Comparison of ENCODE assay signal across 20 cellular contexts in genomic region chr16:15542734-15543347, GRCh38.
DNase-seq lines count a peak whose midpoint lies in the region; ATAC-seq and TF ChIP-seq lines count a peak whose summit lies in the region.
"Had no signal": no experiment of that assay in that cellular context is flagged by ENCODE, and none has a peak within 500 bp of the region (broad histone marks: within the 10 kb centered on the region; RNA-seq: fewer than 3 reads in every experiment).

No MANE protein-coding gene starts in this region.

- no peak overlapping the region for H3K4me3 ChIP-seq in HUES64 (ENCODE audit: low read length)
- H3K4me3 ChIP-seq: HAP-1 had no signal

- no peak for DNase-seq in H9
- DNase-seq in effector memory CD8-positive, alpha-beta T cell = no peak
- DNase-seq in natural killer cell = no peak
- no peak for DNase-seq in NCI-H128 (lab: John Stamatoyannopoulos, UW; ENCODE audit: unreplicated experiment)
- DNase-seq in NCI-H510A treated with DMSO at 0.1 percent for 48 hours (lab: John Stamatoyannopoulos, UW) = no peak
- DNase-seq in stimulated activated naive CD8-positive, alpha-beta T cell treated with anti-CD3 and anti-CD28 coated beads, Interleukin-15, Interleukin-2, amounts not matched to agents 100 U/mL and 50 U/mL, for 24 hours = no peak
- no peak for DNase-seq in SIG-M5 (lab: John Stamatoyannopoulos, UW)
- DNase-seq: ACHN; BE2C; C1 segment of cervical spinal cord; Caco-2; CD4-positive, CD25-positive, alpha-beta regulatory T cell; GDM1; GOT3; KG1 had no signal

- no peaks in the 10 kb centered on the region for H3K23me2 ChIP-seq in H9 (ENCODE audit: insufficient read length, low read depth, low read length, poor library complexity, severe bottlenecking)

- no peak overlapping the region for H4K8ac ChIP-seq in H9 (replicated peaks; ENCODE audit: insufficient read length, low read depth, low read length)

- no peak overlapping the region for H3K4me3 Mint-ChIP-seq in H9
- no peak overlapping the region for H3K4me3 Mint-ChIP-seq in effector memory CD8-positive, alpha-beta T cell
- no peak overlapping the region for H3K4me3 Mint-ChIP-seq in natural killer cell
- H3K4me3 Mint-ChIP-seq: CD4-positive, CD25-positive, alpha-beta regulatory T cell; IgD-negative memory B cell had no signal

- no peaks in the 10 kb centered on the region for H3K36me3 ChIP-seq in HUES64 (ENCODE audit: insufficient read depth, low read length)
- H3K36me3 ChIP-seq: BE2C, HAP-1 had no signal

- H2BK12ac ChIP-seq in H9 (ENCODE audit: insufficient read length, low read depth, low read length) = no peak overlapping the region

- TF ChIP-seq CTCF in H9 (conservative IDR thresholded peaks at IDR 0.05) = no peak
- no peak for TF ChIP-seq CTCF in natural killer cell (IDR thresholded peaks at IDR 0.05)

- no peak overlapping the region for H2BK15ac ChIP-seq in H9 (ENCODE audit: low read depth, low read length)

- peaks cover 16 to 17% of the 10 kb centered on the region in 2 experiments for H3K9me3 Mint-ChIP-seq in H9
- no peaks in the 10 kb centered on the region for H3K9me3 Mint-ChIP-seq in effector memory CD8-positive, alpha-beta T cell
- H3K9me3 Mint-ChIP-seq in natural killer cell = no peaks in the 10 kb centered on the region

- H3K4me1 ChIP-seq in H9 (ENCODE audit: insufficient read depth, low read length) (no peaks in the 10 kb centered on the region; the same call in 1 of the 2 replicates), HUES64 (ENCODE audit: insufficient read depth, low read length) (peaks cover 10% of the 10 kb centered on the region)
- H3K4me1 ChIP-seq: BE2C, Caco-2, HAP-1 had no signal

- H3K9me3 ChIP-seq in H9 (ENCODE audit: control insufficient read depth, low read depth, low read length) (no peaks in the 10 kb centered on the region), HUES64 (ENCODE audit: insufficient read depth, low read depth, low read length) (peaks cover 4% of the 10 kb centered on the region; the same call in 1 of the 2 replicates)
- H3K9me3 ChIP-seq: BE2C, Caco-2, HAP-1 had no signal

- no peak overlapping the region for H2AK5ac ChIP-seq in H9 (ENCODE audit: insufficient read length, low read length)

- H4K91ac ChIP-seq in H9 (ENCODE audit: insufficient read length, low read depth, low read length) = no peak overlapping the region

- H4K20me1 ChIP-seq in H9 (ENCODE audit: control insufficient read depth, insufficient read depth, insufficient read length) = no peaks in the 10 kb centered on the region

- no peak overlapping the region for H3K4me2 ChIP-seq in H9 (ENCODE audit: insufficient read depth, insufficient read length, low read length)

- no peak overlapping the region for H3K4ac ChIP-seq in H9 (ENCODE audit: low read depth, low read length)

- peak overlapping the region in 1 of 3 experiments; percentile 88; a peak in 3 of 7 replicates for H3K27ac Mint-ChIP-seq in H9
- H3K27ac Mint-ChIP-seq in effector memory CD8-positive, alpha-beta T cell = peak overlapping the region; percentile 54 to 55
- H3K27ac Mint-ChIP-seq in natural killer cell = peak overlapping the region; percentile 54
- H3K27ac Mint-ChIP-seq: CD4-positive, CD25-positive, alpha-beta regulatory T cell; IgD-negative memory B cell had no signal

- intact Hi-C loops in natural killer cell (cut with micrococcal nuclease) = no loop called here

- H3K56ac ChIP-seq in H9 (ENCODE audit: insufficient read length, low read depth, low read length) = no peak overlapping the region

- ATAC-seq in effector memory CD8-positive, alpha-beta T cell (replicated peaks) = no peak
- ATAC-seq in natural killer cell = peak; percentile 74 to 84 (median 76)
- ATAC-seq in stimulated activated naive CD8-positive, alpha-beta T cell treated with anti-CD3 and anti-CD28 coated beads, Interleukin-15, Interleukin-2, amounts not matched to agents 100 U/mL and 50 U/mL, for 24 hours = no peak
- ATAC-seq: HepG2 had no signal

- H3K27me3 Mint-ChIP-seq in H9 (ENCODE audit: low read depth) (no peaks in the 10 kb centered on the region), natural killer cell (ENCODE audit: low read depth in 2 of 2) (no peaks in the 10 kb centered on the region)
- H3K27me3 Mint-ChIP-seq in effector memory CD8-positive, alpha-beta T cell = no peaks in the 10 kb centered on the region
- H3K27me3 Mint-ChIP-seq: CD4-positive, CD25-positive, alpha-beta regulatory T cell; IgD-negative memory B cell had no signal

- H3T11ph ChIP-seq in H9 (ENCODE audit: low read length) = no peak overlapping the region

- H3K4me1 Mint-ChIP-seq in H9 (peaks cover 20 to 23% of the 10 kb centered on the region in 2 experiments), natural killer cell (peaks cover 9 to 12% of the 10 kb centered on the region in 2 donors)
- H3K4me1 Mint-ChIP-seq in effector memory CD8-positive, alpha-beta T cell (ENCODE audit: low read depth in 2 of 2) = peaks cover 8 to 11% of the 10 kb centered on the region in 2 donors
- H3K4me1 Mint-ChIP-seq: CD4-positive, CD25-positive, alpha-beta regulatory T cell; IgD-negative memory B cell had no signal

- no peak overlapping the region for H3K18ac ChIP-seq in H9 (ENCODE audit: insufficient read length, low read depth, low read length)

- no peaks in the 10 kb centered on the region for H3K27me3 ChIP-seq in H9 (ENCODE audit: insufficient read depth, low read length)
- no peaks in the 10 kb centered on the region for H3K27me3 ChIP-seq in HUES64 (ENCODE audit: insufficient read depth, low read length)
- H3K27me3 ChIP-seq: BE2C had no signal

- no peak overlapping the region for H2BK120ac ChIP-seq in H9 (ENCODE audit: low read depth, low read length, poor library complexity, severe bottlenecking)

- no CpG with 5 or more reads among the region's 6 CpGs for WGBS in H9 (ENCODE audit: extremely low coverage, insufficient read length, low lambda C conversion rate)
- WGBS in HUES64 = 89% methylated on average over 6 of the region's 6 CpGs

- H4K5ac ChIP-seq in H9 (ENCODE audit: insufficient read length, low read depth, low read length) = no peak overlapping the region

- H3K23ac ChIP-seq in H9 (ENCODE audit: insufficient read length, low read depth, low read length) = no peak overlapping the region

- 0 out of 2 replicates have a peak overlapping the region, but pooled peaks have one; percentile 23 for H3K14ac ChIP-seq in H9 (ENCODE audit: insufficient read depth, low read length)

- H3K36me3 Mint-ChIP-seq in H9 (ENCODE audit: insufficient read depth in 1 of 3, low read depth in 3 of 3) (peaks cover 0 to 20% (median 18%) of the 10 kb centered on the region in 3 experiments; a peak in 6 of 7 replicates), natural killer cell (no peaks in the 10 kb centered on the region)
- peaks cover 3% of the 10 kb centered on the region for H3K36me3 Mint-ChIP-seq in effector memory CD8-positive, alpha-beta T cell (ENCODE audit: insufficient read depth)
- H3K36me3 Mint-ChIP-seq: CD4-positive, CD25-positive, alpha-beta regulatory T cell; IgD-negative memory B cell had no signal

- H2BK5ac ChIP-seq in H9 (ENCODE audit: insufficient read length, low read length) = no peak overlapping the region

- no peak overlapping the region for H2BK20ac ChIP-seq in H9 (ENCODE audit: low read depth, low read length, poor library complexity, severe bottlenecking)

- no peaks in the 10 kb centered on the region for H3K79me1 ChIP-seq in H9 (ENCODE audit: insufficient read depth, low read depth, low read length, poor library complexity, severe bottlenecking)

- H3K9ac ChIP-seq in H9 (ENCODE audit: extremely low read depth, insufficient read length, low read length) (no peak overlapping the region), HUES64 (ENCODE audit: low read depth, low read length) (no peak overlapping the region)

- no peak overlapping the region for H3K27ac ChIP-seq in H9 (ENCODE audit: insufficient read length, low read depth, low read length)
- H3K27ac ChIP-seq in HUES64 (ENCODE audit: low read depth, low read length) = peak overlapping the region; percentile 30; the same call in 1 of the 2 replicates
- H3K27ac ChIP-seq: HL-60 had no signal

- no peaks in the 10 kb centered on the region for H3K79me2 ChIP-seq in H9 (ENCODE audit: insufficient read depth, low read length)

- H2AFZ ChIP-seq in H9 (ENCODE audit: low read length) = no peak overlapping the region

Comparison
In these comparisons a context has a peak if more than half of its experiments do, and no peak if none do; other contexts are left out.
1. ATAC-seq: peak in natural killer cell (3 of 3); none in effector memory CD8-positive, alpha-beta T cell (single experiment) and stimulated activated naive CD8-positive, alpha-beta T cell treated with anti-CD3 and anti-CD28 coated beads, Interleukin-15, Interleukin-2, amounts not matched to agents 100 U/mL and 50 U/mL, for 24 hours (single experiment).